Comparison of ENCODE assay signal across 13 cellular contexts in genomic region chr17:36390943-36391645, GRCh38. TPM values are rescaled to one million over a fixed set of nuclear protein-coding genes. Genes with fewer than 3 reads are reported as not detected.
DNase-seq lines count a peak whose midpoint lies in the region; ATAC-seq and TF ChIP-seq lines count a peak whose summit lies in the region.
"Not testable (repeated sequence)": the region's sequence is repeated elsewhere in the genome, so short reads cannot be mapped to it uniquely, and the experiment has no call there.
"Had no signal": no experiment of that assay in that cellular context is flagged by ENCODE, and none has a peak within 500 bp of the region (broad histone marks: within the 10 kb centered on the region; RNA-seq: fewer than 3 reads in every experiment).

No MANE protein-coding gene starts in this region.

- not testable (repeated sequence) for H3K27ac ChIP-seq in lower lobe of right lung, upper lobe of right lung

- not testable (repeated sequence) for H3K27me3 Mint-ChIP-seq in natural killer cell treated with Interleukin-12 subunit alpha and Interleukin-12 subunit beta and Interleukin-15 and Interleukin-18, amount 100 ng/mL, for 72 hours; stimulated activated naive CD8-positive, alpha-beta T cell treated with anti-CD3 and anti-CD28 coated beads, Interleukin-15, amount 100 ng/mL, for 72 hours

- peak; percentile 23 for ATAC-seq in Right ventricle myocardium inferior
- peak; percentile 26 to 64 for ATAC-seq in lower lobe of right lung
- peak; percentile 56 to 62 for ATAC-seq in natural killer cell treated with Interleukin-12 subunit alpha and Interleukin-12 subunit beta and Interleukin-15 and Interleukin-18, amount 100 ng/mL, for 72 hours
- peak; percentile 28 for ATAC-seq in stimulated activated effector memory CD8-positive, alpha-beta T cell treated with anti-CD3 and anti-CD28 coated beads, Interleukin-12 subunit alpha, Interleukin-12 subunit beta, amount 100 ng/mL, for 72 hours
- ATAC-seq in stimulated activated naive CD8-positive, alpha-beta T cell treated with anti-CD3 and anti-CD28 coated beads, Interleukin-15, amount 100 ng/mL, for 72 hours = peak; percentile 33
- peak; percentile 48 for ATAC-seq in upper lobe of right lung

- not testable (repeated sequence) for H3K36me3 ChIP-seq in lower lobe of right lung, upper lobe of right lung

- H3K4me1 ChIP-seq in lower lobe of right lung, upper lobe of right lung: not testable (repeated sequence)

- H3K9me3 Mint-ChIP-seq in natural killer cell treated with Interleukin-12 subunit alpha and Interleukin-12 subunit beta and Interleukin-15 and Interleukin-18, amount 100 ng/mL, for 72 hours; stimulated activated effector memory CD8-positive, alpha-beta T cell treated with anti-CD3 and anti-CD28 coated beads, Interleukin-12 subunit alpha, Interleukin-12 subunit beta, amount 100 ng/mL, for 72 hours; stimulated activated naive CD8-positive, alpha-beta T cell treated with anti-CD3 and anti-CD28 coated beads, Interleukin-15, amount 100 ng/mL, for 72 hours: not testable (repeated sequence)

- intact Hi-C loops in Right ventricle myocardium inferior (cut with DNase I); lower lobe of right lung (cut with DNase I); posterior vena cava (cut with DNase I); upper lobe of right lung (cut with DNase I): not testable (repeated sequence)

- not testable (repeated sequence) for H3K27ac Mint-ChIP-seq in natural killer cell treated with Interleukin-12 subunit alpha and Interleukin-12 subunit beta and Interleukin-15 and Interleukin-18, amount 100 ng/mL, for 72 hours; stimulated activated effector memory CD8-positive, alpha-beta T cell treated with anti-CD3 and anti-CD28 coated beads, Interleukin-12 subunit alpha, Interleukin-12 subunit beta, amount 100 ng/mL, for 72 hours; stimulated activated naive CD8-positive, alpha-beta T cell treated with anti-CD3 and anti-CD28 coated beads, Interleukin-15, amount 100 ng/mL, for 72 hours

- not testable (repeated sequence) for H3K27me3 ChIP-seq in lower lobe of right lung (ENCODE audit: low read depth); upper lobe of right lung

- H3K36me3 Mint-ChIP-seq in natural killer cell treated with Interleukin-12 subunit alpha and Interleukin-12 subunit beta and Interleukin-15 and Interleukin-18, amount 100 ng/mL, for 72 hours; stimulated activated effector memory CD8-positive, alpha-beta T cell treated with anti-CD3 and anti-CD28 coated beads, Interleukin-12 subunit alpha, Interleukin-12 subunit beta, amount 100 ng/mL, for 72 hours: not testable (repeated sequence)

- H3K9me3 ChIP-seq in lower lobe of right lung, upper lobe of right lung: not testable (repeated sequence)

- DNase-seq in Right ventricle myocardium inferior (ENCODE audit: missing footprints) = peak; percentile 0
- not testable (repeated sequence) for DNase-seq in lower lobe of right lung; natural killer cell treated with Interleukin-12 subunit alpha and Interleukin-12 subunit beta and Interleukin-15 and Interleukin-18, amount 100 ng/mL, for 72 hours (ENCODE audit: low spot score); stimulated activated effector memory CD8-positive, alpha-beta T cell treated with anti-CD3 and anti-CD28 coated beads, Interleukin-12 subunit alpha, Interleukin-12 subunit beta, amount 100 ng/mL, for 72 hours (ENCODE audit: low spot score in 2 of 2); stimulated activated naive CD8-positive, alpha-beta T cell treated with anti-CD3 and anti-CD28 coated beads, Interleukin-15, amount 100 ng/mL, for 72 hours
- peak; percentile 3 for DNase-seq in posterior vena cava (ENCODE audit: low spot score)
- DNase-seq in upper lobe of right lung = peak; percentile 6

- not testable (repeated sequence) for TF ChIP-seq CTCF in lower lobe of right lung (IDR thresholded peaks at IDR 0.05); upper lobe of right lung (IDR thresholded peaks at IDR 0.05)

- H3K4me3 ChIP-seq in lower lobe of right lung, upper lobe of right lung: not testable (repeated sequence)

- not testable (repeated sequence) for H3K4me3 Mint-ChIP-seq in natural killer cell treated with Interleukin-12 subunit alpha and Interleukin-12 subunit beta and Interleukin-15 and Interleukin-18, amount 100 ng/mL, for 72 hours; stimulated activated effector memory CD8-positive, alpha-beta T cell treated with anti-CD3 and anti-CD28 coated beads, Interleukin-12 subunit alpha, Interleukin-12 subunit beta, amount 100 ng/mL, for 72 hours; stimulated activated naive CD8-positive, alpha-beta T cell treated with anti-CD3 and anti-CD28 coated beads, Interleukin-15, amount 100 ng/mL, for 72 hours

- H3K4me1 Mint-ChIP-seq in natural killer cell treated with Interleukin-12 subunit alpha and Interleukin-12 subunit beta and Interleukin-15 and Interleukin-18, amount 100 ng/mL, for 72 hours (ENCODE audit: low read depth in 2 of 2); stimulated activated effector memory CD8-positive, alpha-beta T cell treated with anti-CD3 and anti-CD28 coated beads, Interleukin-12 subunit alpha, Interleukin-12 subunit beta, amount 100 ng/mL, for 72 hours; stimulated activated naive CD8-positive, alpha-beta T cell treated with anti-CD3 and anti-CD28 coated beads, Interleukin-15, amount 100 ng/mL, for 72 hours: not testable (repeated sequence)

RNA-seq across cellular contexts. Expression of gene TBC1D3H, which starts 2.9 kb away (rescaled TPM):
- total RNA-seq in Right ventricle myocardium inferior (not detected), lower lobe of right lung (not detected), posterior vena cava (not detected), upper lobe of right lung (not detected)
- total RNA-seq in natural killer cell treated with Interleukin-12 subunit alpha and Interleukin-12 subunit beta and Interleukin-15 and Interleukin-18, amount 100 ng/mL, for 72 hours = not detected
- total RNA-seq: A172; B cell; Caco-2; Calu3; CD4-positive, alpha-beta T cell; CD8-positive, alpha-beta T cell had no signal
